ENCODE assay signal across 9 cellular contexts in the genomic region with DNA sequence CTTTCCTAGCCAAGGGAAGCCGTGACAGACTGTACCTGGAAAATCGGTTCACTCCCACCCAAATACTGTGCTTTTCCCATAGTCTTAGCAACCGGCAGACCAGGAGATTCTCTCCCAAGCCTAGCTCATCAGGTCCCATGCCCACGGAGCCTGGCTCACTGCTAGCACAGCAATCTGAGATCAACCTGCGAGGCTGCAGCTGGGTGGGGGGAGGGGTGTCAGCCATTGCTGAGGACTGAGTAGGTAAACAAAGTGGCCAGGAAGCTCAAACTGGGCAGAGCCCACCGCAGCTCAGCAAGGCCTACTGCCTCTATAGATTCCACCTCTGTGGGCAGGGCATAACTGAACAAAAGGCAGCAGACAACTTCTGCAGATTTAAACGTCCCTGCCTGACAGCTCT. TPM values are rescaled to one million over a fixed set of nuclear protein-coding genes. Genes with fewer than 3 reads are reported as not detected.
"Had no signal": no experiment of that assay in that cellular context is flagged by ENCODE, and none has a peak within 500 bp of the region (broad histone marks: within the 10 kb centered on the region; RNA-seq: fewer than 3 reads in every experiment).

No MANE protein-coding gene starts in this region.

RNA-seq across cellular contexts. Expression of a gene that starts 15.1 kb away (rescaled TPM):
- total RNA-seq: chondrocyte, RPMI7951, SJCRH30 had no signal

RNA-seq across cellular contexts. Expression of a gene that starts 43.6 kb away (rescaled TPM):
- total RNA-seq: activated CD4-positive, alpha-beta T cell treated with anti-CD3 and anti-CD28 coated beads for 36 hours; activated CD8-positive, alpha-beta T cell treated with anti-CD3 and anti-CD28 coated beads, Interleukin-2, amount 10 ng/mL, durations not matched to agents 7 days and 5 days; activated T-helper 2 cell treated with anti-CD3 and anti-CD28 coated beads, Interferon-gamma antibody, Interleukin-2, Interleukin-4, amounts not matched to agents 10 μg/mL and 5 μg/mL and 100 μg/mL, durations not matched to agents 14 hours and 24 hours and 36 hours; ascending aorta; chondrocyte; RPMI7951; SJCRH30; T-helper 1 cell treated with Interleukin-12 subunit alpha and Interleukin-12 subunit beta and Interleukin-4 antibody, amounts not matched to agents 30 ng/mL and 1 ng/mL, for 36 hours; T-helper 2 cell treated with Interferon-gamma antibody and Interleukin-4, amounts not matched to agents 100 ng/mL and 5 ng/mL, for 36 hours had no signal
